1 cellular context compared by ENCODE assay signal in the genomic region with DNA sequence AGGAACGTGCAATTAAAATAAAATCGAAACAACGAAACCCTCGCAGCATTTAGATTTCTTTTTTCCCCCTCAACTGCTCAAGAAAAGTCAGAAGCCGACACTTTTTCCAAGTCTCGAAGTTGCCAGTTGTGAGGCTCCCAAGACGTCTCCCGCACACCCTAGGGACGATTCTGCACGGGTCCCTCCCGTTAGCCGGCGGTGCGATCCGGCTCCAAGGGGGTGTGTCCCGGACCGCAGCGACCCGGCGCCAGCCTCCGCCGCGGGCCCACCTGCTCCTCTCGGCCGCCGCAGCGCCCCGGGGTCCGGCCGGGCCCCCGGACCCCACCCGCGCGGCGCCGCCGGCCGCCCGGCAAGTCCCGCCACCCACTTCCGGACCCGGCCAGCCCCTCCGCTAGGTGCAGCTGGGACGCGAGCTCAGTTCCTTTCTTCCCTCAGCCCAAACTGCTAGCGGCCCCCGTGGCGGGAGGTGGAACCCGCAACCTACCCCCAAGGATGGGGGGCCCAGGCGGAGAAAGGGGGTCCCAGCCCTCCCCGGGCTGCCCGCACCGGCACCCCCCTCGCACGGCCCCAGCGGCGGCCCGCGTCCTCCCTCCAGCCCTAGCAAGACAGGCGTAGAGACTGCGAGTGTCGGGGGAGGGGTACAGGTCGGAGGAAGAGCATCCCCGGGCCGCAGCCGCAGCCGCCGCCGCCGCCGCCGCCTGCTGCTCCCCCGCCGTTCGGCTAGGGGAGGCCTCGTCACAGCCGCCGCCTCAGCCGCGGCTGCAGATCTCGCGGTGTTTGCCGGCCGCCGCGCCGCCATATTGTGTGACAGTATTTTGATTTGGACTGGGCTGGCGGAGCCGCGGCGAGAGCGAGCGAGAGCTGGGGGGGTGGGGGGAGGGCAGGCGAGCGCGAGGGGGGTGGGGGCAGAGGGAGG.
TF ChIP-seq lines count a peak whose summit lies in the region.

No MANE protein-coding gene starts in this region.

TF ChIP-seq in K562, 482 proteins besides CTCF, POLR2A, EP300 and RAD21 (continued from another document and continues in another):
- peak; percentile 68 for TF ChIP-seq PCBP1 (IDR thresholded peaks at IDR 0.05; ENCODE audit: low read depth, low read length, poor library complexity, severe bottlenecking)
- TF ChIP-seq, protein P1, sequence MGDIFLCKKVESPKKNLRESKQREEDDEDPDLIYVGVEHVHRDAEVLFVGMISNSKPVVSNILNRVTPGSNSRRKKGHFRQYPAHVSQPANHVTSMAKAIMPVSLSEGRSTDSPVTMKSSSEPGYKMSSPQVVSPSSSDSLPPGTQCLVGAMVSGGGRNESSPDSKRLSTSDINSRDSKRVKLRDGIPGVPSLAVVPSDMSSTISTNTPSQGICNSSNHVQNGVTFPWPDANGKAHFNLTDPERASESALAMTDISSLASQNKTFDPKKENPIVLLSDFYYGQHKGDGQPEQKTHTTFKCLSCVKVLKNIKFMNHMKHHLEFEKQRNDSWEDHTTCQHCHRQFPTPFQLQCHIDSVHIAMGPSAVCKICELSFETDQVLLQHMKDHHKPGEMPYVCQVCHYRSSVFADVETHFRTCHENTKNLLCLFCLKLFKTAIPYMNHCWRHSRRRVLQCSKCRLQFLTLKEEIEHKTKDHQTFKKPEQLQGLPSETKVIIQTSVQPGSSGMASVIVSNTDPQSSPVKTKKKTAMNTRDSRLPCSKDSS (IDR thresholded peaks at IDR 0.05; ENCODE audit: low read depth, partially characterized antibody), result no peak
- no peak for TF ChIP-seq ZNF785 (CRISPR knock-in tag; IDR thresholded peaks at IDR 0.05)
- TF ChIP-seq CHD1 (IDR thresholded peaks at IDR 0.05; ENCODE audit: low read length), result peak; percentile 59
- TF ChIP-seq, protein P2, sequence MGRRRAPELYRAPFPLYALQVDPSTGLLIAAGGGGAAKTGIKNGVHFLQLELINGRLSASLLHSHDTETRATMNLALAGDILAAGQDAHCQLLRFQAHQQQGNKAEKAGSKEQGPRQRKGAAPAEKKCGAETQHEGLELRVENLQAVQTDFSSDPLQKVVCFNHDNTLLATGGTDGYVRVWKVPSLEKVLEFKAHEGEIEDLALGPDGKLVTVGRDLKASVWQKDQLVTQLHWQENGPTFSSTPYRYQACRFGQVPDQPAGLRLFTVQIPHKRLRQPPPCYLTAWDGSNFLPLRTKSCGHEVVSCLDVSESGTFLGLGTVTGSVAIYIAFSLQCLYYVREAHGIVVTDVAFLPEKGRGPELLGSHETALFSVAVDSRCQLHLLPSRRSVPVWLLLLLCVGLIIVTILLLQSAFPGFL (CRISPR knock-in tag; IDR thresholded peaks at IDR 0.05), result no peak
- TF ChIP-seq CCAR2 (IDR thresholded peaks at IDR 0.05; ENCODE audit: low read depth, low read length), result no peak
- TF ChIP-seq HNRNPUL1 (IDR thresholded peaks at IDR 0.05; ENCODE audit: low read length), result no peak
- no peak for TF ChIP-seq POLR3A (IDR thresholded peaks at IDR 0.05; ENCODE audit: borderline replicate concordance, extremely low read depth, insufficient read depth, insufficient read length)
- TF ChIP-seq RUNX1 (IDR thresholded peaks at IDR 0.05; ENCODE audit: low read depth), result no peak
- no peak for TF ChIP-seq ZFP30 (CRISPR knock-in tag; IDR thresholded peaks at IDR 0.05; ENCODE audit: borderline replicate concordance)
- TF ChIP-seq ZNF589 (CRISPR knock-in tag; IDR thresholded peaks at IDR 0.05; ENCODE audit: low read depth), result peak; percentile 10; the same call in 1 of the 2 replicates
- TF ChIP-seq SP2 (IDR thresholded peaks at IDR 0.05; ENCODE audit: extremely low read depth, low read depth, low read length, poor library complexity, severe bottlenecking), result no peak
- peak; percentile 32; the same call in 1 of the 2 replicates for TF ChIP-seq LARP7 (IDR thresholded peaks at IDR 0.05)
- TF ChIP-seq SAP30 (IDR thresholded peaks at IDR 0.05; ENCODE audit: borderline replicate concordance, insufficient read depth, low read depth, low read length, poor library complexity, severe bottlenecking), result peak; percentile 85
- no peak for TF ChIP-seq ZC3H4 (CRISPR knock-in tag; IDR thresholded peaks at IDR 0.05; ENCODE audit: borderline replicate concordance)
- TF ChIP-seq, protein P3, sequence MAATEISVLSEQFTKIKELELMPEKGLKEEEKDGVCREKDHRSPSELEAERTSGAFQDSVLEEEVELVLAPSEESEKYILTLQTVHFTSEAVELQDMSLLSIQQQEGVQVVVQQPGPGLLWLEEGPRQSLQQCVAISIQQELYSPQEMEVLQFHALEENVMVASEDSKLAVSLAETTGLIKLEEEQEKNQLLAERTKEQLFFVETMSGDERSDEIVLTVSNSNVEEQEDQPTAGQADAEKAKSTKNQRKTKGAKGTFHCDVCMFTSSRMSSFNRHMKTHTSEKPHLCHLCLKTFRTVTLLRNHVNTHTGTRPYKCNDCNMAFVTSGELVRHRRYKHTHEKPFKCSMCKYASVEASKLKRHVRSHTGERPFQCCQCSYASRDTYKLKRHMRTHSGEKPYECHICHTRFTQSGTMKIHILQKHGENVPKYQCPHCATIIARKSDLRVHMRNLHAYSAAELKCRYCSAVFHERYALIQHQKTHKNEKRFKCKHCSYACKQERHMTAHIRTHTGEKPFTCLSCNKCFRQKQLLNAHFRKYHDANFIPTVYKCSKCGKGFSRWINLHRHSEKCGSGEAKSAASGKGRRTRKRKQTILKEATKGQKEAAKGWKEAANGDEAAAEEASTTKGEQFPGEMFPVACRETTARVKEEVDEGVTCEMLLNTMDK (IDR thresholded peaks at IDR 0.05; ENCODE audit: borderline replicate concordance, insufficient read depth, low read depth, low read length, poor library complexity, severe bottlenecking), result no peak
- TF ChIP-seq, protein P4, sequence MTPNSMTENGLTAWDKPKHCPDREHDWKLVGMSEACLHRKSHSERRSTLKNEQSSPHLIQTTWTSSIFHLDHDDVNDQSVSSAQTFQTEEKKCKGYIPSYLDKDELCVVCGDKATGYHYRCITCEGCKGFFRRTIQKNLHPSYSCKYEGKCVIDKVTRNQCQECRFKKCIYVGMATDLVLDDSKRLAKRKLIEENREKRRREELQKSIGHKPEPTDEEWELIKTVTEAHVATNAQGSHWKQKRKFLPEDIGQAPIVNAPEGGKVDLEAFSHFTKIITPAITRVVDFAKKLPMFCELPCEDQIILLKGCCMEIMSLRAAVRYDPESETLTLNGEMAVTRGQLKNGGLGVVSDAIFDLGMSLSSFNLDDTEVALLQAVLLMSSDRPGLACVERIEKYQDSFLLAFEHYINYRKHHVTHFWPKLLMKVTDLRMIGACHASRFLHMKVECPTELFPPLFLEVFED (CRISPR knock-in tag; conservative IDR thresholded peaks at IDR 0.05), result peak; percentile 77; the same call in 1 of the 2 replicates
- TF ChIP-seq SRSF3 (IDR thresholded peaks at IDR 0.05; ENCODE audit: insufficient read depth, low read length), result 0 out of 2 replicates have a peak, but pooled peaks have one; percentile 63
- TF ChIP-seq KHSRP (IDR thresholded peaks at IDR 0.05), result no peak
- 0 out of 2 replicates have a peak, but pooled peaks have one; percentile 32 for TF ChIP-seq TRIM28 (IDR thresholded peaks at IDR 0.05)
- TF ChIP-seq IRF2 (CRISPR knock-in tag; IDR thresholded peaks at IDR 0.05), result no peak
- no peak for TF ChIP-seq PTBP1 (IDR thresholded peaks at IDR 0.05; ENCODE audit: low read depth, low read length)
- no peak; the same call in 1 of the 2 replicates for TF ChIP-seq CBX1 (IDR thresholded peaks at IDR 0.05; ENCODE audit: low read depth)
- TF ChIP-seq HNRNPK (IDR thresholded peaks at IDR 0.05; ENCODE audit: low read depth, low read length, poor library complexity, severe bottlenecking), result no peak
- TF ChIP-seq ESRRB (CRISPR knock-in tag; IDR thresholded peaks at IDR 0.05; ENCODE audit: borderline replicate concordance), result no peak
- peak; percentile 52; the same call in 1 of the 2 replicates for TF ChIP-seq KLF13 (tag; IDR thresholded peaks at IDR 0.05; ENCODE audit: borderline replicate concordance, low read depth)
- TF ChIP-seq TAF7 (tag; IDR thresholded peaks at IDR 0.05), result peak; percentile 55; the same call in 1 of the 2 replicates
- peak; percentile 64 for TF ChIP-seq CREM (IDR thresholded peaks at IDR 0.05; ENCODE audit: low read depth)
- TF ChIP-seq PRPF4 (IDR thresholded peaks at IDR 0.05; ENCODE audit: insufficient read depth, low read depth, low read length, poor library complexity, severe bottlenecking), result no peak
- TF ChIP-seq POLR2B (IDR thresholded peaks at IDR 0.05; ENCODE audit: low read depth, partially characterized antibody), result peak; percentile 78
- TF ChIP-seq, protein P5, sequence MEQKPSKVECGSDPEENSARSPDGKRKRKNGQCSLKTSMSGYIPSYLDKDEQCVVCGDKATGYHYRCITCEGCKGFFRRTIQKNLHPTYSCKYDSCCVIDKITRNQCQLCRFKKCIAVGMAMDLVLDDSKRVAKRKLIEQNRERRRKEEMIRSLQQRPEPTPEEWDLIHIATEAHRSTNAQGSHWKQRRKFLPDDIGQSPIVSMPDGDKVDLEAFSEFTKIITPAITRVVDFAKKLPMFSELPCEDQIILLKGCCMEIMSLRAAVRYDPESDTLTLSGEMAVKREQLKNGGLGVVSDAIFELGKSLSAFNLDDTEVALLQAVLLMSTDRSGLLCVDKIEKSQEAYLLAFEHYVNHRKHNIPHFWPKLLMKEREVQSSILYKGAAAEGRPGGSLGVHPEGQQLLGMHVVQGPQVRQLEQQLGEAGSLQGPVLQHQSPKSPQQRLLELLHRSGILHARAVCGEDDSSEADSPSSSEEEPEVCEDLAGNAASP (IDR thresholded peaks at IDR 0.05), result no peak
- peak in 1 of 2 experiments; percentile 61; a peak in 2 of 4 replicates for TF ChIP-seq HDAC1 (IDR thresholded peaks at IDR 0.05)
- TF ChIP-seq CTBP1 (IDR thresholded peaks at IDR 0.05; ENCODE audit: borderline replicate concordance), result peak; percentile 95
- TF ChIP-seq, protein P6, sequence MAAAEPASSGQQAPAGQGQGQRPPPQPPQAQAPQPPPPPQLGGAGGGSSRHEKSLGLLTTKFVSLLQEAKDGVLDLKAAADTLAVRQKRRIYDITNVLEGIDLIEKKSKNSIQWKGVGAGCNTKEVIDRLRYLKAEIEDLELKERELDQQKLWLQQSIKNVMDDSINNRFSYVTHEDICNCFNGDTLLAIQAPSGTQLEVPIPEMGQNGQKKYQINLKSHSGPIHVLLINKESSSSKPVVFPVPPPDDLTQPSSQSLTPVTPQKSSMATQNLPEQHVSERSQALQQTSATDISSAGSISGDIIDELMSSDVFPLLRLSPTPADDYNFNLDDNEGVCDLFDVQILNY (CRISPR knock-in tag; IDR thresholded peaks at IDR 0.05), result no peak
- TF ChIP-seq, protein P7, sequence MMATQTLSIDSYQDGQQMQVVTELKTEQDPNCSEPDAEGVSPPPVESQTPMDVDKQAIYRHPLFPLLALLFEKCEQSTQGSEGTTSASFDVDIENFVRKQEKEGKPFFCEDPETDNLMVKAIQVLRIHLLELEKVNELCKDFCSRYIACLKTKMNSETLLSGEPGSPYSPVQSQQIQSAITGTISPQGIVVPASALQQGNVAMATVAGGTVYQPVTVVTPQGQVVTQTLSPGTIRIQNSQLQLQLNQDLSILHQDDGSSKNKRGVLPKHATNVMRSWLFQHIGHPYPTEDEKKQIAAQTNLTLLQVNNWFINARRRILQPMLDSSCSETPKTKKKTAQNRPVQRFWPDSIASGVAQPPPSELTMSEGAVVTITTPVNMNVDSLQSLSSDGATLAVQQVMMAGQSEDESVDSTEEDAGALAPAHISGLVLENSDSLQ (IDR thresholded peaks at IDR 0.05), result no peak
- peak; percentile 60 to 95 (median 93) for TF ChIP-seq YY1 (IDR thresholded peaks at IDR 0.05; ENCODE audit: borderline replicate concordance in 1 of 3, control insufficient read depth in 1 of 3, extremely low read depth in 1 of 3, insufficient read depth in 3 of 3, insufficient read length in 1 of 3, insufficient replicate concordance in 2 of 3, low read depth in 1 of 3, low read length in 2 of 3)
- TF ChIP-seq, protein P8, sequence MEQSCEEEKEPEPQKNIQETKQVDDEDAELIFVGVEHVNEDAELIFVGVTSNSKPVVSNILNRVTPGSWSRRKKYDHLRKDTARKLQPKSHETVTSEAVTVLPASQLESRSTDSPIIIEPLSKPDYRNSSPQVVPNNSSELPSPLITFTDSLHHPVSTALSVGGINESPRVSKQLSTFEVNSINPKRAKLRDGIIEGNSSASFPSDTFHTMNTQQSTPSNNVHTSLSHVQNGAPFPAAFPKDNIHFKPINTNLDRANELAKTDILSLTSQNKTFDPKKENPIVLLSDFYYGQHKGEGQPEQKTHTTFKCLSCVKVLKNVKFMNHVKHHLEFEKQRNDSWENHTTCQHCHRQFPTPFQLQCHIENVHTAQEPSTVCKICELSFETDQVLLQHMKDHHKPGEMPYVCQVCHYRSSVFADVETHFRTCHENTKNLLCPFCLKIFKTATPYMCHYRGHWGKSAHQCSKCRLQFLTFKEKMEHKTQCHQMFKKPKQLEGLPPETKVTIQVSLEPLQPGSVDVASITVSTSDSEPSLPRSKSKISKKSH (CRISPR knock-in tag; IDR thresholded peaks at IDR 0.05), result no peak
- TF ChIP-seq, protein P9, sequence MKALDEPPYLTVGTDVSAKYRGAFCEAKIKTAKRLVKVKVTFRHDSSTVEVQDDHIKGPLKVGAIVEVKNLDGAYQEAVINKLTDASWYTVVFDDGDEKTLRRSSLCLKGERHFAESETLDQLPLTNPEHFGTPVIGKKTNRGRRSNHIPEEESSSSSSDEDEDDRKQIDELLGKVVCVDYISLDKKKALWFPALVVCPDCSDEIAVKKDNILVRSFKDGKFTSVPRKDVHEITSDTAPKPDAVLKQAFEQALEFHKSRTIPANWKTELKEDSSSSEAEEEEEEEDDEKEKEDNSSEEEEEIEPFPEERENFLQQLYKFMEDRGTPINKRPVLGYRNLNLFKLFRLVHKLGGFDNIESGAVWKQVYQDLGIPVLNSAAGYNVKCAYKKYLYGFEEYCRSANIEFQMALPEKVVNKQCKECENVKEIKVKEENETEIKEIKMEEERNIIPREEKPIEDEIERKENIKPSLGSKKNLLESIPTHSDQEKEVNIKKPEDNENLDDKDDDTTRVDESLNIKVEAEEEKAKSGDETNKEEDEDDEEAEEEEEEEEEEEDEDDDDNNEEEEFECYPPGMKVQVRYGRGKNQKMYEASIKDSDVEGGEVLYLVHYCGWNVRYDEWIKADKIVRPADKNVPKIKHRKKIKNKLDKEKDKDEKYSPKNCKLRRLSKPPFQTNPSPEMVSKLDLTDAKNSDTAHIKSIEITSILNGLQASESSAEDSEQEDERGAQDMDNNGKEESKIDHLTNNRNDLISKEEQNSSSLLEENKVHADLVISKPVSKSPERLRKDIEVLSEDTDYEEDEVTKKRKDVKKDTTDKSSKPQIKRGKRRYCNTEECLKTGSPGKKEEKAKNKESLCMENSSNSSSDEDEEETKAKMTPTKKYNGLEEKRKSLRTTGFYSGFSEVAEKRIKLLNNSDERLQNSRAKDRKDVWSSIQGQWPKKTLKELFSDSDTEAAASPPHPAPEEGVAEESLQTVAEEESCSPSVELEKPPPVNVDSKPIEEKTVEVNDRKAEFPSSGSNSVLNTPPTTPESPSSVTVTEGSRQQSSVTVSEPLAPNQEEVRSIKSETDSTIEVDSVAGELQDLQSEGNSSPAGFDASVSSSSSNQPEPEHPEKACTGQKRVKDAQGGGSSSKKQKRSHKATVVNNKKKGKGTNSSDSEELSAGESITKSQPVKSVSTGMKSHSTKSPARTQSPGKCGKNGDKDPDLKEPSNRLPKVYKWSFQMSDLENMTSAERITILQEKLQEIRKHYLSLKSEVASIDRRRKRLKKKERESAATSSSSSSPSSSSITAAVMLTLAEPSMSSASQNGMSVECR (CRISPR knock-in tag; IDR thresholded peaks at IDR 0.05), result peak; percentile 78
- no peak for TF ChIP-seq SMARCA5 (IDR thresholded peaks at IDR 0.05)
- TF ChIP-seq, protein P10, sequence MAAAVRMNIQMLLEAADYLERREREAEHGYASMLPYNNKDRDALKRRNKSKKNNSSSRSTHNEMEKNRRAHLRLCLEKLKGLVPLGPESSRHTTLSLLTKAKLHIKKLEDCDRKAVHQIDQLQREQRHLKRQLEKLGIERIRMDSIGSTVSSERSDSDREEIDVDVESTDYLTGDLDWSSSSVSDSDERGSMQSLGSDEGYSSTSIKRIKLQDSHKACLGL (CRISPR knock-in tag; IDR thresholded peaks at IDR 0.05; ENCODE audit: borderline replicate concordance, poor library complexity, severe bottlenecking), result no peak
- no peak for TF ChIP-seq MTA1 (IDR thresholded peaks at IDR 0.05; ENCODE audit: borderline replicate concordance)
- no peak for TF ChIP-seq NFRKB (IDR thresholded peaks at IDR 0.05; ENCODE audit: low read depth)
